ENCODE assay signal across 17 cellular contexts in the genomic region with DNA sequence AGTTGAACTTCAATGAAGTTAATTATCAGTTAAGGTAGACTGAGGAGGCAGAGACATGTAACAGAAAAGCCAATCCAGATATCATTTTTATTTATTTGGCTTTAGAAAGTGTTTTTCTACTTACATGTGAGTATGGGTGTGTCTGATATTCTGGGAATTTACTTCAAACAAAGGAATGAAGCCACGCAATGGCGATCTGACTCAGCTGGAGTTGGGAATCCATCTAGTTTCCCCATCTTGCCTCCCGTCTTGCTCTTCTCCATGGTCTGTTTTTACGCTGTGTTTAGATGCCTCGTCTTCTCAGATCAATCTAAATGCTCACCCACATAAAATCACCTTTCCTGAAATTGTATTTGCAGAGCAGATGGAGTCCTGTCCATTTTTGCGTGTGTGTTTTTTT. TPM values are rescaled to one million over a fixed set of nuclear protein-coding genes. Genes with fewer than 3 reads are reported as not detected.
"Had no signal": no experiment of that assay in that cellular context is flagged by ENCODE, and none has a peak within 500 bp of the region (broad histone marks: within the 10 kb centered on the region; RNA-seq: fewer than 3 reads in every experiment).

No MANE protein-coding gene starts in this region.

- H3K4me3 Mint-ChIP-seq: activated naive CD8-positive, alpha-beta T cell; activated T-helper 1 cell treated with anti-CD3 and anti-CD28 coated beads, Interleukin-12 subunit alpha, Interleukin-12 subunit beta, Interleukin-2, Interleukin-4 antibody, amounts not matched to agents 30 ng/mL and 10 ng/mL and 1 ng/mL, durations not matched to agents 14 hours and 24 hours and 36 hours; memory B cell; naive B cell; T-helper 2 cell treated with Interferon-gamma antibody and Interleukin-4, amounts not matched to agents 5 μg/mL and 100 μg/mL, for 36 hours had no signal

- H3K9me3 Mint-ChIP-seq: activated T-helper 1 cell treated with anti-CD3 and anti-CD28 coated beads, Interleukin-12 subunit alpha, Interleukin-12 subunit beta, Interleukin-2, Interleukin-4 antibody, amounts not matched to agents 30 ng/mL and 10 ng/mL and 1 ng/mL, durations not matched to agents 14 hours and 24 hours and 36 hours; naive B cell; T-helper 2 cell treated with Interferon-gamma antibody and Interleukin-4, amounts not matched to agents 5 μg/mL and 100 μg/mL, for 36 hours had no signal

- H3K36me3 Mint-ChIP-seq: activated naive CD8-positive, alpha-beta T cell; memory B cell; naive B cell had no signal

- DNase-seq: activated CD4-positive, alpha-beta T cell treated with anti-CD3 and anti-CD28 coated beads, Interleukin-2, amount 50 U/mL, for 48 hours; brain microvascular endothelial cell; gastrocnemius medialis; heart left ventricle; mucosa of descending colon; naive B cell; posterior cingulate gyrus; stimulated activated CD4-positive, alpha-beta T cell treated with anti-CD3 and anti-CD28 coated beads, Interleukin-2, amount 100 ng/mL, for 24 hours; stimulated activated naive CD4-positive, alpha-beta T cell treated with Interleukin-2 at 50 U/mL for 16 hours; tibial artery had no signal

- H3K4me3 ChIP-seq: coronary artery, gastrocnemius medialis, heart left ventricle, mucosa of descending colon, tibial artery, vagina had no signal

- H3K27me3 ChIP-seq: brain microvascular endothelial cell, gastrocnemius medialis, heart left ventricle, tibial artery, vagina had no signal

- H3K4me1 ChIP-seq: gastrocnemius medialis, tibial artery, vagina had no signal

- H3K27ac ChIP-seq: brain microvascular endothelial cell, coronary artery, gastrocnemius medialis, tibial artery, vagina had no signal

- H3K36me3 ChIP-seq: brain microvascular endothelial cell, gastrocnemius medialis, heart left ventricle, tibial artery, vagina had no signal

- H3K27me3 Mint-ChIP-seq: memory B cell, naive B cell had no signal

- H3K9me3 ChIP-seq: gastrocnemius medialis, heart left ventricle, mucosa of descending colon, tibial artery, vagina had no signal

- H3K4me1 Mint-ChIP-seq: memory B cell had no signal

- H3K27ac Mint-ChIP-seq: activated naive CD8-positive, alpha-beta T cell; activated T-helper 1 cell treated with anti-CD3 and anti-CD28 coated beads, Interleukin-12 subunit alpha, Interleukin-12 subunit beta, Interleukin-2, Interleukin-4 antibody, amounts not matched to agents 30 ng/mL and 10 ng/mL and 1 ng/mL, durations not matched to agents 14 hours and 24 hours and 36 hours; memory B cell; naive B cell; T-helper 2 cell treated with Interferon-gamma antibody and Interleukin-4, amounts not matched to agents 5 μg/mL and 100 μg/mL, for 36 hours had no signal

- FAIRE-seq: TTC549 had no signal

RNA-seq across cellular contexts. Expression of a gene that starts 1.7 kb away (rescaled TPM):
- total RNA-seq: activated T-helper 1 cell treated with anti-CD3 and anti-CD28 coated beads, Interleukin-12 subunit alpha, Interleukin-12 subunit beta, Interleukin-2, Interleukin-4 antibody, amounts not matched to agents 30 ng/mL and 10 ng/mL and 1 ng/mL, durations not matched to agents 14 hours and 24 hours and 36 hours; vagina had no signal
